In the genomic region with DNA sequence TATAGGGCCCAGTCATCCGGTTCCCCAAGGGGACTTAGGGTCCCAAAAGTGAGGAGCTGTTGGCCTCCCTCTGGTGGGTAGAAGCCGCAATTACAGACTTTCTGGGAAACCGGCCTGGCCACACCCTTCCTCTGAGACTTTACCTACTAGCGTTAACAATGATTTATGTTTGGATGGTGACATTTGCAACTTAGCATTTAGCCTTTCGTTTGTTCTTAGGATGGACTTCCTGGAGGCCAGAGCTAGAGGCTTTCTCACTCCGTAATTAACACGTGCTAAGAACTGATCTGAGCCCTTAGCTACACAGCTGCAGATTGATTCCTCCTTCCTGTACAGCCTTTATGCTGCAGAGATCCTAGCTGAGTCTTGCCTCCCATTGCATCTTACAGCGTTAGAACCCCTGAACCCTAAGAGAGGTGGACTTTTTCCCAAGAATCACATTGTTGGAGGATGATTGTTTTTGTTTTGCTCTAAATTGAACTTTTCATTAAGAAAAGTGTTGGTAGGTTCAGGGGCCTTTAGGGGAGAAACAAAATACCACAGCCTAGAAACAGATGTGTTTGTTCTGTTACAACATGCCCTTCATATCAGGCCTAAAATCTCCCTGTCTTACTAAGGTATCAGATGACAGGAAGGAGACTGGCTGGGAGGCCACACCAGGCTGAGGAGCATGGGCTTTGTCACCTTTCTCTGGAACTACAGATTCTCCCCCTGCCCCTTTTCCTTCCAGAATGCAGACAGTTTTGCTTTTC, we compare ENCODE assay signal across 8 cellular contexts. TPM values are rescaled to one million over a fixed set of nuclear protein-coding genes. Genes with fewer than 3 reads are reported as not detected.
DNase-seq lines count a peak whose midpoint lies in the region; ATAC-seq and TF ChIP-seq lines count a peak whose summit lies in the region.

No MANE protein-coding gene starts in this region.

- H4K20me1 ChIP-seq in Karpas-422 (ENCODE audit: insufficient read depth, low read depth, low read length) = no peaks in the 10 kb centered on the region

- H3K36me3 Mint-ChIP-seq in CD14-positive monocyte = peaks cover 50 to 55% of the 10 kb centered on the region in 2 donors

- peaks cover 44% of the 10 kb centered on the region for H3K4me1 Mint-ChIP-seq in CD14-positive monocyte

- intact Hi-C loops in CD14-positive monocyte (cut with micrococcal nuclease) = loop anchor here (2.0 to 5.0 kb wide), 2 partner anchors 43 to 94 kb away; partner anchors contain the start of gene S100A10 (in 2 of the 2)

- H3K9me2 ChIP-seq in Karpas-422 (replicated peaks; ENCODE audit: insufficient read depth, low read length) = 0 out of 2 replicates have a peak, but pooled peaks cover 5% of the 10 kb centered on the region

- peak; percentile 91 for TF ChIP-seq CTCF in CD14-positive monocyte (IDR thresholded peaks at IDR 0.05)

- H3K27ac Mint-ChIP-seq in CD14-positive monocyte = no peak overlapping the region

- H3K27me3 ChIP-seq in Karpas-422 (ENCODE audit: low read length) (no peaks in the 10 kb centered on the region), iPS-18a (ENCODE audit: control insufficient read depth, insufficient read depth, low read length) (no peaks in the 10 kb centered on the region)

- ATAC-seq in GM19372 (IDR thresholded peaks at IDR 0.05; ENCODE audit: low read depth, unreplicated experiment) (peak; percentile 52), HG03442 (IDR thresholded peaks at IDR 0.05; ENCODE audit: unreplicated experiment) (no peak)

- peaks cover 6% of the 10 kb centered on the region; the same call in 1 of the 2 replicates for H3K79me2 ChIP-seq in Karpas-422 (ENCODE audit: low read length)

- peak overlapping the region; percentile 95 to 98 for H3K4me3 Mint-ChIP-seq in CD14-positive monocyte

- H3K9me3 ChIP-seq in Karpas-422 (ENCODE audit: low read length) = no peaks in the 10 kb centered on the region
- no peaks in the 10 kb centered on the region for H3K9me3 ChIP-seq in iPS-18a (ENCODE audit: control insufficient read depth, low read depth, low read length)

- H3K9me3 Mint-ChIP-seq in CD14-positive monocyte = peaks cover 0 to 5% (median 1%) of the 10 kb centered on the region in 7 donors

- H3K9ac ChIP-seq in Karpas-422 (ENCODE audit: low read length) (peak overlapping the region; percentile 85), iPS-18a (ENCODE audit: low read length) (no peak overlapping the region)

- peak overlapping the region; percentile 50 for H2AFZ ChIP-seq in Karpas-422 (ENCODE audit: low read length)

- peaks cover 14% of the 10 kb centered on the region for H3K36me3 ChIP-seq in Karpas-422 (ENCODE audit: insufficient read depth, low read length)
- peaks cover 16% of the 10 kb centered on the region for H3K36me3 ChIP-seq in iPS-18a (ENCODE audit: control insufficient read depth, low read depth, low read length)

- DNase-seq in CD14-positive monocyte (ENCODE audit: low spot score) (peak; percentile 58), Karpas-422 (peak; percentile 89), T follicular helper cell (ENCODE audit: low read depth) (peak; percentile 50), amniotic stem cell (lab: John Stamatoyannopoulos, UW) (peak; percentile 29)
- DNase-seq in stimulated activated CD4-positive, alpha-beta T cell treated with anti-CD3 and anti-CD28 coated beads, Interleukin-12 subunit alpha, Interleukin-12 subunit beta, amount 100 ng/mL, for 48 hours (ENCODE audit: low read depth in 2 of 3, low spot score in 1 of 3) = peak; percentile 43 to 70 (median 56)

- peaks cover 0 to 4% (median 2%) of the 10 kb centered on the region in 3 donors for H3K27me3 Mint-ChIP-seq in CD14-positive monocyte (ENCODE audit: low read depth in 3 of 3)

- H3K27ac ChIP-seq in Karpas-422 (ENCODE audit: low read length) (peak overlapping the region; percentile 90), iPS-18a (ENCODE audit: low read length) (no peak overlapping the region)

- H3K4me3 ChIP-seq in Karpas-422 (ENCODE audit: low read length) (peak overlapping the region; percentile 76), iPS-18a (ENCODE audit: low read length) (peak overlapping the region; percentile 64)

- H3K4me2 ChIP-seq in Karpas-422 (ENCODE audit: low read depth, low read length, poor library complexity, severe bottlenecking) = peak overlapping the region; percentile 96

- H3K4me1 ChIP-seq in Karpas-422 (ENCODE audit: low read length) (peaks cover 54% of the 10 kb centered on the region), iPS-18a (ENCODE audit: control insufficient read depth, low read depth, low read length) (peaks cover 14% of the 10 kb centered on the region)

RNA-seq across cellular contexts. Expression of gene S100A11, which starts 2.0 kb away (rescaled TPM):
- 1,000 to 10,000 TPM; 2,621 to 3,364 TPM for polyA plus RNA-seq in CD14-positive monocyte
- 68.5 and 155 TPM in 2 replicates for total RNA-seq in Karpas-422 (2014; rRNA removed; shearing (Covaris generic); ENCODE audit: low replicate concordance)

RNA-seq across cellular contexts. Expression of gene S100A10, which starts 41.2 kb away (rescaled TPM):
- polyA plus RNA-seq in CD14-positive monocyte = 1,000 to 10,000 TPM; 2,129 to 2,138 TPM
- total RNA-seq in Karpas-422 (2014; rRNA removed; shearing (Covaris generic); ENCODE audit: low replicate concordance) = 0.56 and 4.2 TPM in 2 replicates

RNA-seq across cellular contexts. Expression of gene TCHHL1, which starts 54.0 kb away (rescaled TPM):
- not detected for polyA plus RNA-seq in CD14-positive monocyte
- total RNA-seq in Karpas-422 (2014; rRNA removed; shearing (Covaris generic); ENCODE audit: low replicate concordance) = not detected in 2 replicates

Comparison
In these comparisons a context has a peak if more than half of its experiments do, and no peak if none do; other contexts are left out.
1. DNase-seq: peak in every context shown above with its lines; median percentile 89 in Karpas-422; 58 in CD14-positive monocyte; 56 in stimulated activated CD4-positive, alpha-beta T cell treated with anti-CD3 and anti-CD28 coated beads, Interleukin-12 subunit alpha, Interleukin-12 subunit beta, amount 100 ng/mL, for 48 hours; 50 in T follicular helper cell; 29 in amniotic stem cell.